Comparison of ENCODE assay signal across 8 cellular contexts in the genomic region with DNA sequence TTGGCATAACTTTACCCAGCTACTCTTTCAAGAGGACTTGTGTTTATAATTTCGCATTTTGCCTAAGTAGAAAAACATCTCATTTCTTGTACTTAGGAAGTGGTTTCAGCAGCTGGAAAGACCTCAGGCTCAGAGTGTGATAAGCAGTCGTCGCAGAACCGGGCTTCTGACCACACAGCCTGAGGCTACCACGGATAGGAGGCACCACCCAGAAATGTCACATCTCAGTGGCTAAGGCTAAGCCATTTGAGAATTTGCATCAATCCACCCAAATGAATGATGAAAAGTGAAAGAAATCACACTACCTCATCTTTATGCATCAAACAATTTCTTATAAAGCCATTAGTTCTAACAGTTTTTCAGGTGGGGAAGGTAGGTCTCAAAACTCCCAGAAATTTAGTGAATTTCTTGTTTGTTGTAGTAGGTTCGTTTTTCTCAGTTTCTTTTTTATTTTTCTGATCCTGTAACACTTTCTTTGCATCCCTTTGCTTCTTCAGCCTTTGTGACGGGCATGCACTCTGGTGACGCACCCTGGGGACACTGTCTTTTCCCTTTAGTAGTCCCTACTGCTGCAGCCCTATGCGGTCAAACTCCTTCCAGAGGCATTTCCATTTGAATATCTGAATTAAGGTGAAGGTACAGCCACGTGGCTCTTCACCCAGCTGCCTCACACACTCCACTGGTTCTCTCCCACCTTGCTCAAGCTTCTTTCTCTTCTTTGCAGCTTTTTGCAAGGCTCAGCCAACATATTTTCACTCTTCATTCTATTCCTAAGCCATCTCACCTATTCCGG.
DNase-seq lines count a peak whose midpoint lies in the region; ATAC-seq and TF ChIP-seq lines count a peak whose summit lies in the region.

No MANE protein-coding gene starts in this region.

- peaks cover 37% of the 10 kb centered on the region for H3K4me1 ChIP-seq in CD8-positive, alpha-beta T cell (ENCODE audit: insufficient read depth, low read length)
- H3K4me1 ChIP-seq in SJCRH30 = peaks cover 5% of the 10 kb centered on the region
- H3K4me1 ChIP-seq in BE2C = no peaks in the 10 kb centered on the region

- H3K27ac ChIP-seq in CD8-positive, alpha-beta T cell (ENCODE audit: low read depth, low read length) = peak overlapping the region; percentile 30
- H3K27ac ChIP-seq in SJCRH30 = no peak overlapping the region

- DNase-seq in CD8-positive, alpha-beta T cell = peak in 6 of 7 experiments; percentile 27 to 68 (median 42)
- DNase-seq in SJCRH30 (peak; percentile 46 to 70), iPS-NIHi11 (ENCODE audit: low spot score) (peak; percentile 25), NCI-H524 treated with DMSO at 0.1 percent for 48 hours (lab: John Stamatoyannopoulos, UW) (no peak), BE2C (no peak), medulla oblongata (ENCODE audit: extremely low spot score) (no peak)

- no peak for TF ChIP-seq CTCF in CD8-positive, alpha-beta T cell (IDR thresholded peaks at IDR 0.05)
- no peak for TF ChIP-seq CTCF in BE2C (IDR thresholded peaks at IDR 0.05; ENCODE audit: low read depth, low read length)

- H3K27me3 Mint-ChIP-seq in CD8-positive, alpha-beta T cell (ENCODE audit: low read depth) = no peaks in the 10 kb centered on the region

- no peaks in the 10 kb centered on the region for H3K36me3 ChIP-seq in CD8-positive, alpha-beta T cell (ENCODE audit: insufficient read depth, low read length)
- H3K36me3 ChIP-seq in SJCRH30 (no peaks in the 10 kb centered on the region), BE2C (no peaks in the 10 kb centered on the region)

- no peak overlapping the region for H3K4me3 ChIP-seq in CD8-positive, alpha-beta T cell (ENCODE audit: low read depth, low read length)
- H3K4me3 ChIP-seq in SJCRH30 (no peak overlapping the region), BE2C (ENCODE audit: low read depth, low read length) (no peak overlapping the region)

- H3K36me3 Mint-ChIP-seq in CD8-positive, alpha-beta T cell = no peaks in the 10 kb centered on the region

- CTCF ChIA-PET in CD8-positive, alpha-beta T cell (lab: Charles Lee) = interaction anchor here (1.4 kb wide), 1 partner anchor 31 kb away, joined by 3 read pairs; no protein-coding TSS in a partner anchor

- peaks cover 62% of the 10 kb centered on the region for H3K4me1 Mint-ChIP-seq in CD8-positive, alpha-beta T cell (ENCODE audit: low read depth)

- intact Hi-C loops in CD8-positive, alpha-beta T cell (cut with DNase I, micrococcal nuclease) = loop anchor here in 1 of 2 experiments (2.0 kb wide), 1 partner anchor 26 kb away; no protein-coding TSS in a partner anchor

- no peaks in the 10 kb centered on the region for H3K9me3 Mint-ChIP-seq in CD8-positive, alpha-beta T cell

- H3K9me3 ChIP-seq in CD8-positive, alpha-beta T cell (ENCODE audit: low read length) = no peaks in the 10 kb centered on the region
- H3K9me3 ChIP-seq in SJCRH30 (replicated peaks) (no peaks in the 10 kb centered on the region), BE2C (no peaks in the 10 kb centered on the region)

- peak overlapping the region; percentile 49 for H3K27ac Mint-ChIP-seq in CD8-positive, alpha-beta T cell

- peak overlapping the region; percentile 44 for H3K4me3 Mint-ChIP-seq in CD8-positive, alpha-beta T cell

- H3K27me3 ChIP-seq in CD8-positive, alpha-beta T cell (ENCODE audit: insufficient read depth, low read length) = no peaks in the 10 kb centered on the region
- H3K27me3 ChIP-seq in SJCRH30 = peaks cover 5% of the 10 kb centered on the region; the same call in 1 of the 2 replicates
- no peaks in the 10 kb centered on the region; the same call in 1 of the 2 replicates for H3K27me3 ChIP-seq in BE2C

- POLR2A ChIA-PET in CD8-positive, alpha-beta T cell (lab: Charles Lee) = interaction anchor here (0.6 to 2.3 kb wide), 6 partner anchors 10 to 66 kb away, joined by 3 to 9 read pairs (median 4); no protein-coding TSS in a partner anchor

- ATAC-seq in CD8-positive, alpha-beta T cell = peak; percentile 89
- ATAC-seq in GM19025 (IDR thresholded peaks at IDR 0.05; ENCODE audit: low read depth, unreplicated experiment) (peak; percentile 58), HG03103 (IDR thresholded peaks at IDR 0.05; ENCODE audit: low read depth, unreplicated experiment) (peak; percentile 71)

Comparison
In these comparisons a context has a peak if more than half of its experiments do, and no peak if none do; other contexts are left out.
1. DNase-seq: peak in CD8-positive, alpha-beta T cell (6 of 7), SJCRH30 (2 of 2) and iPS-NIHi11 (single experiment); none in NCI-H524 treated with DMSO at 0.1 percent for 48 hours (single experiment), BE2C (single experiment) and medulla oblongata (single experiment).
2. Peak in every context shown above with its lines, with median percentiles within 50 percentile points of each other: ATAC-seq.